ENCODE assay signal across 11 cellular contexts in the genomic region with DNA sequence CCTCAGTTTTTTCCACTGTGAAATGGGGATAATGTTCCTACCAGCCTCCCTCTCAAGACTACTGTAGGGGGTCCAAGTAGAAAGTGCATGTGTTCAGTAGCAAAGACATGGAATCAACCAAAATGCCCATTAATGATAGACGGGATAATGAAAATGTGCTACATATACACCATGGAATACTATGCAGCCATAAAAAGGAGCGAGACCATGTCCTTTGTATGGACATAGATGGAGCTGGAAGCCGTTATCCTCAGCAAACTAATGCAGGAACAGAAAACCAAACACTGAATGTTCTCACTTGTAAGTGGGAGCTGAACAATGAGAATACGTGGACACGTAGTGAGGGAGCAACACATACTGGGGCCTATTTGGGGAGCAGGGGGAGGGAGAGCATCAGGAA.
"Had no signal": no experiment of that assay in that cellular context is flagged by ENCODE, and none has a peak within 500 bp of the region (broad histone marks: within the 10 kb centered on the region; RNA-seq: fewer than 3 reads in every experiment).

No MANE protein-coding gene starts in this region.

- H3K36me3 ChIP-seq: HAP-1 had no signal

- H3K27ac ChIP-seq: GM23248 had no signal

- H3K9me3 ChIP-seq: HAP-1 had no signal

- H2AFZ ChIP-seq: GM23248, GM23338 had no signal

- FAIRE-seq: H1, H54 had no signal

- H3K9ac ChIP-seq: GM23248 had no signal

- DNase-seq: GM23248, GOT3, H7, H9, HCEC 1CT, HFFc6 had no signal

- H3K4me1 ChIP-seq: HAP-1 had no signal

- H3K4me2 ChIP-seq: GM23338 had no signal

- H3K4me3 ChIP-seq: GM23248, GM23338, HAP-1 had no signal

- ATAC-seq: GM23338, HCT116 had no signal
